ENCODE assay signal across 7 cellular contexts in the genomic region with DNA sequence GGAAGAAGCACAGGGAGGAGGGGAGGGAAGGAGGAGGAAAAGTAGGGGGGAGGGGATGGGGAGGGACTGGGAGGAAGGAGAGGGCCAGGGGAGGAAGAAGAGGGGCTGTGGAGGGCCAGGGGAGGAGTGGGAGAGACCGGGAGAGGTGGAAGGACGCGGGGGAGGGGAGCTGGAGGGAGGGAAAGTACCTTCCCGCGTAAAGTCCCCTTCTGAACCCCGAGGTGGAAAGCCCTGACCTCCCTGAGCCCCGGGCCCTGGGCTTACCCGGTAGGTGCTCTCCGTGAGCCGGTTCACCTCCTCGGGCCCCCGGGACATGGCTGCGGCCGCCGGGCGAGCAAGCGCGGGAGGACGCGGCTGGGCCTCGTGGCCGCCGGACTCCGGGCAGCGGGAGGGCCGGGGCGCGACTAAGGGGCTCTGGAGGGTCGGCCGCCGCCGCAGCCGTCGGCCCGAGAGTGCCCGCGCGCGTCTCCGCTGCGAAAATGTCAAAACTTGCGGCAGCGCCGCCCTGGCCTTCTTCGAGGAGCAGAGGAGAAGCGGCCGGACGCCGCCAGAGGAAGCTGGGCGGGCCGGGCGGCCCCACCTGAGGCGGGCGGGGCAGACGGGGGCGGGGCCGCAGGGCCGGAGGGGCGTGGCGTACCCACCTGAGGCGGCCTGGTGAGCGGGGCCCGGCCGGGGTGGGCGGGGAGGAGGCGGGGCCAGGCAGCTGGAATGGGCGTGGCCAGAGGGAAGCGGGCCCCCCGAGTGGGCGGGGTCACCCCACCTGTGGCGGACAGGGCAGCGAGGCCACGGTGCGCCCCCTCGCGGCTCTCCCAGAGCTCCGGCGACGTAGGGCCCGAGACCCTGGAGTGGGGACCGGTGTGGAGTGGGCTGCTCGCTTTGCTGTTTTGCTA. TPM values are rescaled to one million over a fixed set of nuclear protein-coding genes. Genes with fewer than 3 reads are reported as not detected.
A peak's percentile ranks its signal among the peaks of the same experiment; 100 is the strongest.
DNase-seq lines count a peak whose midpoint lies in the region; ATAC-seq and TF ChIP-seq lines count a peak whose summit lies in the region.

TSS of gene BAIAP2L1 (minus strand) at position 553 of the 890 bp plus-strand sequence. CDS start at position 315, 238 bp downstream.

- CTCF ChIA-PET in WTC11 (lab: Charles Lee): interaction anchor here (0.5 to 2.8 kb wide), 31 partner anchors 10 to 477 kb away, joined by 3 to 34 read pairs (median 4); partner anchors contain the start of gene TRRAP

- TF ChIP-seq CTCF in WTC11 (IDR thresholded peaks at IDR 0.05) (peak; percentile 57), cardiac fibroblast (IDR thresholded peaks at IDR 0.05; ENCODE audit: low read depth, low read length) (peak; percentile 58)

- H3K4me3 ChIP-seq in cardiac fibroblast (replicated peaks in 1 of 2; ENCODE audit: low read depth in 2 of 2, low read length in 2 of 2): peak within 1 kb of the TSS; percentile 53 to 65

- H3K27me3 Mint-ChIP-seq in WTC11 (ENCODE audit: low read depth): no peaks in the 10 kb centered on the region; the same call in 1 of the 2 replicates

- H3K4me1 Mint-ChIP-seq in WTC11: peaks cover 36% of the 10 kb centered on the region

- H3K4me3 Mint-ChIP-seq in WTC11: peak within 1 kb of the TSS; percentile 84

- H3K9me3 Mint-ChIP-seq in WTC11: no peaks in the 10 kb centered on the region

- POLR2A ChIA-PET in WTC11 (lab: Charles Lee): interaction anchor here (0.5 to 1.1 kb wide), 9 partner anchors 17 to 529 kb away, joined by 3 to 7 read pairs (median 4); partner anchors contain the start of gene ASNS

- peak within 1 kb of the TSS; percentile 97 for H3K27ac Mint-ChIP-seq in WTC11

- no peaks in the 10 kb centered on the region for H3K36me3 Mint-ChIP-seq in WTC11

- ATAC-seq in GM18511 (IDR thresholded peaks at IDR 0.05; ENCODE audit: unreplicated experiment): peak; percentile 79
- peak; percentile 84 for ATAC-seq in HG02981 (IDR thresholded peaks at IDR 0.05; ENCODE audit: unreplicated experiment)
- peak; percentile 91 for ATAC-seq in WTC11

- peak; percentile 72 for DNase-seq in NCI-H2029 treated with DMSO at 0.1 percent for 48 hours (lab: John Stamatoyannopoulos, UW)
- peak; percentile 98 for DNase-seq in WTC11 (ENCODE audit: low spot score)
- DNase-seq in cardiac fibroblast (ENCODE audit: low read depth in 2 of 2): peak; percentile 67 to 68
- DNase-seq in kidney glomerular epithelial cell (lab: John Stamatoyannopoulos, UW): peak; percentile 79
- DNase-seq in stimulated activated CD4-positive, alpha-beta T cell treated with anti-CD3 and anti-CD28 coated beads, Interleukin-2, amount 100 ng/mL, for 48 hours: peak; percentile 70 to 86

TF ChIP-seq in WTC11, 78 proteins besides CTCF, POLR2A, EP300 and RAD21:
- TF ChIP-seq IRF2 (CRISPR knock-in tag; IDR thresholded peaks at IDR 0.05; ENCODE audit: borderline replicate concordance, low read depth) (no peak), FOXK1 (CRISPR knock-in tag; IDR thresholded peaks at IDR 0.05) (no peak), RELA (CRISPR knock-in tag; IDR thresholded peaks at IDR 0.05; ENCODE audit: borderline replicate concordance) (0 out of 2 replicates have a peak, but pooled peaks have one; percentile 49), SP1 (CRISPR knock-in tag; conservative IDR thresholded peaks at IDR 0.05) (peak; percentile 99), PRDM15 (CRISPR knock-in tag; IDR thresholded peaks at IDR 0.05) (no peak), MLX (CRISPR knock-in tag; IDR thresholded peaks at IDR 0.05) (no peak), JUN (CRISPR knock-in tag; IDR thresholded peaks at IDR 0.05) (no peak), ATF6 (CRISPR knock-in tag; IDR thresholded peaks at IDR 0.05) (no peak), ZNF219 (CRISPR knock-in tag; IDR thresholded peaks at IDR 0.05; ENCODE audit: borderline replicate concordance) (no peak), TCF7 (CRISPR knock-in tag; IDR thresholded peaks at IDR 0.05; ENCODE audit: low read depth) (0 out of 2 replicates have a peak, but pooled peaks have one; percentile 27), GABPB1 (CRISPR knock-in tag; IDR thresholded peaks at IDR 0.05) (0 out of 2 replicates have a peak, but pooled peaks have one; percentile 36), NFE2L1 (CRISPR knock-in tag; IDR thresholded peaks at IDR 0.05) (no peak), ZNF263 (CRISPR knock-in tag; IDR thresholded peaks at IDR 0.05; ENCODE audit: low read depth) (peak; percentile 79), MYBL2 (CRISPR knock-in tag; IDR thresholded peaks at IDR 0.05) (no peak), E2F5 (CRISPR knock-in tag; IDR thresholded peaks at IDR 0.05) (0 out of 2 replicates have a peak, but pooled peaks have one; percentile 33)
- TF ChIP-seq, protein P1, sequence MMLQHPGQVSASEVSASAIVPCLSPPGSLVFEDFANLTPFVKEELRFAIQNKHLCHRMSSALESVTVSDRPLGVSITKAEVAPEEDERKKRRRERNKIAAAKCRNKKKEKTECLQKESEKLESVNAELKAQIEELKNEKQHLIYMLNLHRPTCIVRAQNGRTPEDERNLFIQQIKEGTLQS (CRISPR knock-in tag; conservative IDR thresholded peaks at IDR 0.05): no peak

RNA-seq across cellular contexts. Expression of gene BAIAP2L1, which starts in this region (rescaled TPM):
- 35.5 to 37.5 TPM (median 36.8 TPM) in 3 replicates for total RNA-seq in WTC11 (2021)

Comparison
In these comparisons a context has a peak if more than half of its experiments do, and no peak if none do; other contexts are left out.
1. Peak in every context shown above with its lines: DNase-seq, ATAC-seq and H3K4me3 ChIP-seq.